Comparison of ENCODE assay signal across 1 cellular context in genomic region chr12:24012528-24012927, GRCh38.
TF ChIP-seq lines count a peak whose summit lies in the region.

No MANE protein-coding gene starts in this region.

TF ChIP-seq in GM23338, 12 proteins besides CTCF, POLR2A, EP300 and RAD21 (continued from another document):
- TF ChIP-seq ZNF462 (CRISPR knock-in tag; IDR thresholded peaks at IDR 0.05) (no peak), ETS1 (IDR thresholded peaks at IDR 0.05) (no peak), STAT1 (IDR thresholded peaks at IDR 0.05; ENCODE audit: unreplicated experiment) (no peak), EZH2 (IDR thresholded peaks at IDR 0.05; ENCODE audit: low read depth, unreplicated experiment) (no peak), ZNF114 (CRISPR knock-in tag; IDR thresholded peaks at IDR 0.05) (no peak)
TF ChIP-seq in GM23338: peak in this region for 0.
